ENCODE assay signal across 23 cellular contexts in the genomic region with DNA sequence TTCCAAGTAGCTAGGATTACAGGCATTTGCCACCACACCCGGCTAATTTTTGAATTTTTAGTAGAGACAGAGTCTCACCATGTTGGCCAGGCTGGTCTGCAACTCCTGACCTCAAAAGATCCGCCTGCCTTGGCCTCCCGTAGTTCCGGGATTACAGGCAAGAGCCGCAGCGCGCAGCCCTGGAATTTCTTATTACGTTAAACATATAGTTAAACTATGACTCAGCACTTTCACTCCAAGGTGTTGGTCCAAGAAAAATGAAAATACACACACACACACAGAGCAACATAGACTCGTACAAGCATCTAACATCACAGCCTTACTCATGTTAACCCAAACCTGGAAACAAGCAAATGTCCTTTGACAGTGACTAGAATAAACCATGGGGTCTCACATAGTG.
"Had no signal": no experiment of that assay in that cellular context is flagged by ENCODE, and none has a peak within 500 bp of the region (broad histone marks: within the 10 kb centered on the region; RNA-seq: fewer than 3 reads in every experiment).

No MANE protein-coding gene starts in this region.

- H3K27ac Mint-ChIP-seq: naive thymus-derived CD4-positive, alpha-beta T cell; nephron progenitor cell; stimulated activated memory B cell treated with anti-CD40 and anti-IgM and Interleukin-4, amounts not matched to agents 10 μg/mL and 1 μg/mL and 100 μg/mL, for 72 hours; stimulated activated naive CD8-positive, alpha-beta T cell treated with anti-CD3 and anti-CD28 coated beads, Interleukin-15, Interleukin-2, amounts not matched to agents 100 ng/mL and 50 ng/mL, for 24 hours had no signal

- H3K9me3 ChIP-seq: neutrophil, upper lobe of left lung, vagina had no signal

- H3K36me3 ChIP-seq: heart right ventricle, neutrophil, spleen, tibial artery, upper lobe of left lung, vagina had no signal

- H3K27me3 Mint-ChIP-seq: naive thymus-derived CD4-positive, alpha-beta T cell; stimulated activated memory B cell treated with anti-CD40 and anti-IgM and Interleukin-4, amounts not matched to agents 10 μg/mL and 1 μg/mL and 100 μg/mL, for 72 hours; stimulated activated naive CD8-positive, alpha-beta T cell treated with anti-CD3 and anti-CD28 coated beads, Interleukin-15, Interleukin-2, amounts not matched to agents 100 ng/mL and 50 ng/mL, for 24 hours had no signal

- H3K4me3 Mint-ChIP-seq: naive thymus-derived CD4-positive, alpha-beta T cell; nephron progenitor cell; stimulated activated memory B cell treated with anti-CD40 and anti-IgM and Interleukin-4, amounts not matched to agents 10 μg/mL and 1 μg/mL and 100 μg/mL, for 72 hours; stimulated activated naive CD8-positive, alpha-beta T cell treated with anti-CD3 and anti-CD28 coated beads, Interleukin-15, Interleukin-2, amounts not matched to agents 100 ng/mL and 50 ng/mL, for 24 hours had no signal

- H3K4me1 ChIP-seq: spleen, upper lobe of left lung, vagina had no signal

- FAIRE-seq: endometrium, frontal cortex had no signal

- H3K4me1 Mint-ChIP-seq: naive thymus-derived CD4-positive, alpha-beta T cell; stimulated activated memory B cell treated with anti-CD40 and anti-IgM and Interleukin-4, amounts not matched to agents 10 μg/mL and 1 μg/mL and 100 μg/mL, for 72 hours had no signal

- H3K36me3 Mint-ChIP-seq: stimulated activated memory B cell treated with anti-CD40 and anti-IgM and Interleukin-4, amounts not matched to agents 10 μg/mL and 1 μg/mL and 100 μg/mL, for 72 hours had no signal

- DNase-seq: effector memory CD4-positive, alpha-beta T cell; heart right ventricle; hypothalamus; kidney glomerular epithelial cell; mesendoderm; naive thymus-derived CD4-positive, alpha-beta T cell; nephron progenitor cell; psoas muscle; retina; spleen; stimulated activated CD4-positive, alpha-beta T cell treated with anti-CD3 and anti-CD28 coated beads, Interleukin-15, amount 100 ng/mL, for 24 hours; stimulated activated CD4-positive, alpha-beta T cell treated with anti-CD3 and anti-CD28 coated beads, Interleukin-1b, Interleukin-23, amount 100 ng/mL, for 48 hours; stimulated activated CD4-positive, alpha-beta T cell treated with anti-CD3 and anti-CD28 coated beads, Interleukin-4, amount 100 ng/mL, for 24 hours; tibial artery; upper lobe of left lung had no signal

- H3K27me3 ChIP-seq: heart right ventricle, neutrophil, spleen, tibial artery, upper lobe of left lung, vagina had no signal

- H3K27ac ChIP-seq: heart right ventricle, neutrophil, psoas muscle, spleen, tibial artery, upper lobe of left lung, vagina had no signal

- H3K4me3 ChIP-seq: heart right ventricle, psoas muscle, spleen, tibial artery, upper lobe of left lung, vagina had no signal

- ATAC-seq: esophagus mucosa; heart right ventricle; naive thymus-derived CD4-positive, alpha-beta T cell; psoas muscle; sciatic nerve; stimulated activated memory B cell treated with anti-CD40 and anti-IgM and Interleukin-4, amounts not matched to agents 10 μg/mL and 1 μg/mL and 100 μg/mL, for 72 hours had no signal
